ENCODE assay signal across 27 cellular contexts in the genomic region with DNA sequence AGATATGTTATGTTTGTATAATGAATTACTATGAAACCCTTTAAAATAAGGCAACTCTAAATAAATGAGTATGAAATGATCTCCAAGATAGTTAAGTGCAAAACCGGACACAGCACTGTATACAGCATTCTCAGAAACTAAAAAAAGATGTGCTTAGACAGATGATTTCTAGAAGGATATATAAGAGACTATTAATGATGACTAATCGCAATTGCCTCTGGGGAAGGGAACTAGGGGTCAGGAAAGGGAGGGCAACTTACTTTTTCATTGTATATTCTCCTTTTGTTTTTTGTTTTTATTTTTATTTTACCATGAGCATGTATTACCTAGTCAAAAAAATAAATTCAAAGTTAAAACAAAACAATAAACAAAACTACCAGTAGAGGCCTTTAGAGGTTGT. TPM values are rescaled to one million over a fixed set of nuclear protein-coding genes. Genes with fewer than 3 reads are reported as not detected.
"Had no signal": no experiment of that assay in that cellular context is flagged by ENCODE, and none has a peak within 500 bp of the region (broad histone marks: within the 10 kb centered on the region; RNA-seq: fewer than 3 reads in every experiment).

No MANE protein-coding gene starts in this region.

- H3K4me1 ChIP-seq: suprapubic skin, tibial nerve, transverse colon, upper lobe of right lung had no signal

- H3K27ac ChIP-seq: stomach, suprapubic skin, testis, thoracic aorta, thyroid gland, tibial artery, tibial nerve, transverse colon, upper lobe of left lung, upper lobe of right lung, uterus, vagina had no signal

- H3K36me3 ChIP-seq: suprapubic skin, thoracic aorta, thyroid gland, transverse colon, upper lobe of left lung, upper lobe of right lung, uterus, vagina had no signal

- ATAC-seq: stimulated activated effector memory CD8-positive, alpha-beta T cell treated with anti-CD3 and anti-CD28 coated beads, Interleukin-12 subunit alpha, Interleukin-12 subunit beta, amount 100 ng/mL, for 72 hours; stimulated activated memory B cell treated with anti-CD40 and anti-IgM and Interleukin-4, amounts not matched to agents 10 μg/mL and 1 μg/mL and 100 μg/mL, for 72 hours; stimulated activated naive B cell treated with anti-CD40 and anti-IgM and Interleukin-4, amounts not matched to agents 10 μg/mL and 1 μg/mL and 100 μg/mL, for 72 hours; stimulated activated naive CD8-positive, alpha-beta T cell treated with anti-CD3 and anti-CD28 coated beads, Interleukin-15, amount 100 ng/mL, for 72 hours; stimulated activated naive CD8-positive, alpha-beta T cell treated with anti-CD3 and anti-CD28 coated beads, Interleukin-15, Interleukin-2, amounts not matched to agents 100 U/mL and 50 U/mL, for 24 hours; upper lobe of right lung had no signal

- H3K27me3 ChIP-seq: stomach, suprapubic skin, testis, thyroid gland, tibial artery, tibial nerve, transverse colon, upper lobe of left lung, upper lobe of right lung, uterus, vagina had no signal

- DNase-seq: stimulated activated CD4-positive, alpha-beta T cell treated with anti-CD3 and anti-CD28 coated beads, Interleukin-2, amount 100 ng/mL, for 48 hours; stimulated activated CD4-positive, alpha-beta T cell treated with anti-CD3 and anti-CD28 coated beads, Interleukin-4, amount 100 ng/mL, for 1 hour; stimulated activated CD4-positive, alpha-beta T cell treated with anti-CD3 and anti-CD28 coated beads, Interleukin-4, amount 100 ng/mL, for 24 hours; stimulated activated CD4-positive, alpha-beta T cell treated with anti-CD3 and anti-CD28 coated beads, Interleukin-4, amount 100 ng/mL, for 4 hours; stimulated activated CD8-positive, alpha-beta memory T cell treated with anti-CD3 and anti-CD28 coated beads, Interleukin-4, amount 100 ng/mL, for 48 hours; stimulated activated naive B cell treated with anti-CD40 and anti-IgM and Interleukin-4, amounts not matched to agents 10 μg/mL and 1 μg/mL and 100 μg/mL, for 72 hours; stimulated activated naive CD4-positive, alpha-beta T cell; stimulated activated naive CD4-positive, alpha-beta T cell treated with Interleukin-2 at 50 U/mL for 16 hours; stimulated activated naive CD8-positive, alpha-beta T cell treated with anti-CD3 and anti-CD28 coated beads, Interleukin-15, amount 100 ng/mL, for 72 hours; stimulated activated naive CD8-positive, alpha-beta T cell treated with anti-CD3 and anti-CD28 coated beads, Interleukin-15, Interleukin-2, amounts not matched to agents 100 U/mL and 50 U/mL, for 24 hours; stomach; substantia nigra; testis; thyroid gland; tibial artery; transverse colon; trophoblast cell; upper lobe of left lung; upper lobe of right lung; uterus had no signal

- H3K4me3 ChIP-seq: stomach, suprapubic skin, testis, thoracic aorta, thyroid gland, tibial artery, tibial nerve, transverse colon, upper lobe of left lung, upper lobe of right lung, uterus, vagina had no signal

- H3K9me3 ChIP-seq: suprapubic skin, testis, thoracic aorta, thyroid gland, tibial artery, tibial nerve, upper lobe of left lung, upper lobe of right lung, uterus, vagina had no signal

- FAIRE-seq: urothelium cell line had no signal

RNA-seq across cellular contexts. Expression of a gene that starts 12.8 kb away (rescaled TPM):
- total RNA-seq: tibial nerve, upper lobe of right lung had no signal
